10 cellular contexts compared by ENCODE assay signal in genomic region chr22:25774575-25775026, GRCh38. TPM values are rescaled to one million over a fixed set of nuclear protein-coding genes. Genes with fewer than 3 reads are reported as not detected.
DNase-seq lines count a peak whose midpoint lies in the region; ATAC-seq and TF ChIP-seq lines count a peak whose summit lies in the region.
"Had no signal": no experiment of that assay in that cellular context is flagged by ENCODE, and none has a peak within 500 bp of the region (broad histone marks: within the 10 kb centered on the region; RNA-seq: fewer than 3 reads in every experiment).

No MANE protein-coding gene starts in this region.

- peaks cover 5% of the 10 kb centered on the region for H3K27me3 Mint-ChIP-seq in endodermal cell (ENCODE audit: insufficient read depth)

- H3K4me3 Mint-ChIP-seq in endodermal cell, result no peak overlapping the region

- H3K27ac Mint-ChIP-seq in endodermal cell, result no peak overlapping the region

- peak; percentile 88 for TF ChIP-seq CTCF in endodermal cell (conservative IDR thresholded peaks at IDR 0.05)

- no peak overlapping the region for H3K27ac ChIP-seq in endodermal cell (ENCODE audit: low read depth, low read length)

- H3K9me3 ChIP-seq in endodermal cell (ENCODE audit: control insufficient read depth, low read length), result no peaks in the 10 kb centered on the region

- no peaks in the 10 kb centered on the region for H3K27me3 ChIP-seq in endodermal cell (ENCODE audit: control insufficient read depth, insufficient read depth, low read length, poor library complexity, severe bottlenecking)

- no peaks in the 10 kb centered on the region for H3K4me1 ChIP-seq in endodermal cell (ENCODE audit: control insufficient read depth, insufficient read depth, low read length)

- no peaks in the 10 kb centered on the region for H3K9me3 Mint-ChIP-seq in endodermal cell

- no peaks in the 10 kb centered on the region for H3K36me3 ChIP-seq in endodermal cell (ENCODE audit: control insufficient read depth, insufficient read depth, low read length)

- no peak overlapping the region for H3K4me3 ChIP-seq in endodermal cell (ENCODE audit: low read length)

- no peak for ATAC-seq in left colon
- no peak for ATAC-seq in GM21381 (IDR thresholded peaks at IDR 0.05; ENCODE audit: unreplicated experiment)

- DNase-seq in activated CD4-positive, alpha-beta T cell treated with anti-CD3 and anti-CD28 coated beads for 48 hours, result peak; percentile 20
- DNase-seq in activated CD4-positive, alpha-beta T cell treated with anti-CD3 and anti-CD28 coated beads for 4 hours, result no peak
- DNase-seq in NCI-H2171 treated with DMSO at 0.1 percent for 48 hours (lab: John Stamatoyannopoulos, UW) (peak; percentile 27), endodermal cell (peak; percentile 90), retina (peak; percentile 72), left colon (no peak)
- DNase-seq in stimulated activated CD4-positive, alpha-beta T cell treated with anti-CD3 and anti-CD28 coated beads, Interleukin-2, amount 100 ng/mL, for 24 hours, result no peak
- DNase-seq: COR-L47, NCI-H510A treated with DMSO at 0.1 percent for 48 hours had no signal

- intact Hi-C loops in left colon (cut with DNase I, micrococcal nuclease), result loop anchor here in 1 of 2 donors (5.0 to 10.0 kb wide), 2 partner anchors 312 to 560 kb away; no protein-coding TSS in a partner anchor

- H3K36me3 Mint-ChIP-seq in endodermal cell (ENCODE audit: low read depth), result no peaks in the 10 kb centered on the region

- H3K9ac ChIP-seq in endodermal cell (ENCODE audit: extremely low read depth, low read length, poor library complexity, severe bottlenecking), result no peak overlapping the region

- peaks cover 2% of the 10 kb centered on the region for H3K4me1 Mint-ChIP-seq in endodermal cell

- 60 to 64% methylated on average over 7 to 12 of the region's 12 CpGs for WGBS in endodermal cell (ENCODE audit: insufficient coverage in 1 of 2, insufficient read length in 1 of 2), 2 experiments

RNA-seq across cellular contexts. Expression of gene MYO18B, which starts 32.6 kb away (rescaled TPM):
- total RNA-seq in endodermal cell (under 1 TPM; 0.77 to 0.84 TPM), left colon (under 1 TPM in 1 of 2 donors, not detected in 1; 0.03 TPM)
- 0.14 TPM for polyA plus RNA-seq in endodermal cell (2013, experiment 1 of 2)
- polyA plus RNA-seq in endodermal cell (2013, experiment 2 of 2), result 0.33 TPM

Comparison
In these comparisons a context has a peak if more than half of its experiments do, and no peak if none do; other contexts are left out.
1. DNase-seq: peak in activated CD4-positive, alpha-beta T cell treated with anti-CD3 and anti-CD28 coated beads for 48 hours (single experiment), NCI-H2171 treated with DMSO at 0.1 percent for 48 hours (single experiment), endodermal cell (single experiment) and retina (single experiment); none in activated CD4-positive, alpha-beta T cell treated with anti-CD3 and anti-CD28 coated beads for 4 hours (0 of 2), left colon (0 of 2) and stimulated activated CD4-positive, alpha-beta T cell treated with anti-CD3 and anti-CD28 coated beads, Interleukin-2, amount 100 ng/mL, for 24 hours (0 of 2).